In the genomic region with DNA sequence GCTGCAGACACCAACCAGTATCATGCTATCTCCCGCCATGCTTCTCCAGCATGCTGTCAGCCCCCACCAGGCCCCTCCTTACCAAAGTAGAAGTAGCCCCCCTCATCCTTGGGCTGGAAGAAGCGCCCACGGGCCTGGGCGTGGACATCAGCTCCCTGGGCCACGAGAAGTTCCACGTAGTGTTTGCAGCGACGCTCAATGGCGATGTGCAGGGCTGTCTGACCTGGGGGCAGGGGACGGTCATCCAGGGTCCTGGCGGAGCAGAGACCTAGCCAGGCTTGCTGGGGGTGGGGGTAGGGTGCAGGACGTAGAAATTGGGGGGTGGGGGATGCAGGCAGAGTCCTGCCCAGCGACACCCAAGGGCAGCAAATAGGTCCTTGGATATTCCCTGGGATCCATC, we compare ENCODE assay signal across 4 cellular contexts. TPM values are rescaled to one million over a fixed set of nuclear protein-coding genes. Genes with fewer than 3 reads are reported as not detected.
"Had no signal": no experiment of that assay in that cellular context is flagged by ENCODE, and none has a peak within 500 bp of the region (broad histone marks: within the 10 kb centered on the region; RNA-seq: fewer than 3 reads in every experiment).

No MANE protein-coding gene starts in this region.

- H3K4me3 ChIP-seq: GM12878 had no signal

- DNase-seq: GDM1, GF-D8 had no signal

- ATAC-seq: GM12878 had no signal

RNA-seq across cellular contexts. Expression of gene TRPV4, which starts 32.7 kb away (rescaled TPM):
- total RNA-seq: G401, GM12878 had no signal
- polyA plus RNA-seq: GM12878 had no signal
